Comparison of ENCODE assay signal across 11 cellular contexts in the genomic region with DNA sequence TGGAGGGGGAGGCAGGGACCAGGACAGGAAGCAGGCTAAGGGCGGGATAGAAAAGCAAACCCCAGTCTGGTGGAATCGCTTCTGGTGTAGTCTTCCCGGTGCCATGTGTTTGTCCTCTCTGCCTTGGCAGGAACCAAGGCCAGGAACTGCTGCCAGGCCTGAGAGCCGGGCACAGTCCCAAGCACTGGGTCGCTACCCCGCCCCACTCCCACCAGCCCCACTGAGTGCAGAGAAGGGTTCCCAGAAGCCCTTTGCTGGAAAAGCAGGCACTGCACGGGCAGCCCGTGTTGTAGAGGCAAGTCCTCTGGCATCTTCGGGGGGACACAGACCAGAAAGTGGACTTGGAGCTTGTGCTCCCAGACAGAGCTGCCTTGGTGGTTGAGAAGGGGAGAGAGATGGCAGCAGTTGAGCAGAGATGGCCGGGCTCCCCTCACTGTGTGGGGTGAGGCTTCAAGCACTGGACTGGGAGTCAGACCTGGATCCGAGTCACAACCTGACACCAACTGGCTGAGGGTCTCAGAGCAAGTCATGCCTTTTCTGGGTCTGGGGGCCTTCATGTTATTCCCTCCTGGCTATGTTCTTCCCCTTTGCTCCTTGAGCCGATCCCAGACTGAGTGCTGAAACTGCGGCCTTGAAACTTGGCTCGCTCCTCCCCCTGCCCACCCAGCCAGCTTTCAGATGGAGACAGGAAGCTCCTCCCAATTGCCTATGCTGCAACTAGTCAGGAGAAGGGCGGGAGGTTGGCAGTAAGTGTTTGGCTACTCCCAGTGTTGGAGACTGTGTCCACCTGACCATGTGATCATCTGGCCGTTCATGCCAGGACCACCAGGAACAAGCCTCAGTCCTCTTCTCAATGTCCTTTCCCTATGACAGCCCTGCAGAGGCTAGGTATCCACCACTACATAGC. TPM values are rescaled to one million over a fixed set of nuclear protein-coding genes. Genes with fewer than 3 reads are reported as not detected.
DNase-seq lines count a peak whose midpoint lies in the region; ATAC-seq and TF ChIP-seq lines count a peak whose summit lies in the region.
"Had no signal": no experiment of that assay in that cellular context is flagged by ENCODE, and none has a peak within 500 bp of the region (broad histone marks: within the 10 kb centered on the region; RNA-seq: fewer than 3 reads in every experiment).

No MANE protein-coding gene starts in this region.

- no peak overlapping the region for H3K4me3 Mint-ChIP-seq in osteocyte (ENCODE audit: unreplicated experiment)
- no peak overlapping the region for H3K4me3 Mint-ChIP-seq in activated CD8-positive, alpha-beta memory T cell treated with anti-CD3 and anti-CD28 coated beads, Interleukin-2, amount 10 ng/mL, durations not matched to agents 7 days and 5 days
- H3K4me3 Mint-ChIP-seq: B cell had no signal

- CTCF ChIA-PET in activated CD8-positive, alpha-beta memory T cell treated with anti-CD3 and anti-CD28 coated beads, Interleukin-2, amount 10 ng/mL, durations not matched to agents 7 days and 5 days (lab: Charles Lee): no interaction called here

- H3K9me3 Mint-ChIP-seq in osteocyte (ENCODE audit: unreplicated experiment): no peaks in the 10 kb centered on the region
- no peaks in the 10 kb centered on the region for H3K9me3 Mint-ChIP-seq in activated CD8-positive, alpha-beta memory T cell treated with anti-CD3 and anti-CD28 coated beads, Interleukin-2, amount 10 ng/mL, durations not matched to agents 7 days and 5 days (ENCODE audit: low read depth)

- TF ChIP-seq CTCF in AG09319 (IDR thresholded peaks at IDR 0.05; ENCODE audit: low read depth, low read length) (no peak), osteocyte (IDR thresholded peaks at IDR 0.05) (no peak)

- peaks cover 5% of the 10 kb centered on the region for H3K4me1 Mint-ChIP-seq in osteocyte (ENCODE audit: unreplicated experiment)
- H3K4me1 Mint-ChIP-seq in activated CD8-positive, alpha-beta memory T cell treated with anti-CD3 and anti-CD28 coated beads, Interleukin-2, amount 10 ng/mL, durations not matched to agents 7 days and 5 days: peaks cover 17% of the 10 kb centered on the region
- H3K4me1 Mint-ChIP-seq: B cell had no signal

- peak overlapping the region; percentile 28 for H3K27ac Mint-ChIP-seq in osteocyte (ENCODE audit: unreplicated experiment)
- no peak overlapping the region for H3K27ac Mint-ChIP-seq in activated CD8-positive, alpha-beta memory T cell treated with anti-CD3 and anti-CD28 coated beads, Interleukin-2, amount 10 ng/mL, durations not matched to agents 7 days and 5 days
- H3K27ac Mint-ChIP-seq: B cell had no signal

- H3K27me3 Mint-ChIP-seq in osteocyte (ENCODE audit: unreplicated experiment): no peaks in the 10 kb centered on the region
- H3K27me3 Mint-ChIP-seq in activated CD8-positive, alpha-beta memory T cell treated with anti-CD3 and anti-CD28 coated beads, Interleukin-2, amount 10 ng/mL, durations not matched to agents 7 days and 5 days: no peaks in the 10 kb centered on the region

- intact Hi-C loops in Right ventricle myocardium superior (cut with DNase I): no loop called here

- ATAC-seq in Right ventricle myocardium superior (ENCODE audit: poor library complexity) (peak; percentile 91), GM21786 (IDR thresholded peaks at IDR 0.05; ENCODE audit: unreplicated experiment) (no peak)
- ATAC-seq in activated CD8-positive, alpha-beta memory T cell treated with anti-CD3 and anti-CD28 coated beads, Interleukin-2, amount 10 ng/mL, durations not matched to agents 7 days and 5 days: no peak

- DNase-seq in AG09319 (ENCODE audit: extremely low read depth, low read depth) (peak; percentile 5), amniotic epithelial cell (ENCODE audit: low read depth) (peak; percentile 31), Right ventricle myocardium superior (peak; percentile 69), osteocyte (ENCODE audit: extremely low spot score, unreplicated experiment) (no peak), NCI-H1436 treated with DMSO at 0.1 percent for 48 hours (lab: John Stamatoyannopoulos, UW) (no peak)
- DNase-seq in activated CD8-positive, alpha-beta memory T cell treated with anti-CD3 and anti-CD28 coated beads, Interleukin-2, amount 10 ng/mL, durations not matched to agents 7 days and 5 days: no peak
- no peak for DNase-seq in activated effector memory CD4-positive, alpha-beta T cell treated with Interleukin-2 at 50 U/mL for 16 hours
- DNase-seq: activated CD4-positive, alpha-beta T cell treated with anti-CD3 and anti-CD28 coated beads for 1 hour; OCI-M1 had no signal

- no peaks in the 10 kb centered on the region for H3K36me3 Mint-ChIP-seq in osteocyte (ENCODE audit: unreplicated experiment)
- H3K36me3 Mint-ChIP-seq in activated CD8-positive, alpha-beta memory T cell treated with anti-CD3 and anti-CD28 coated beads, Interleukin-2, amount 10 ng/mL, durations not matched to agents 7 days and 5 days: no peaks in the 10 kb centered on the region

RNA-seq across cellular contexts. Expression of a gene that starts 59.7 kb away (rescaled TPM):
- 8.7 TPM for total RNA-seq in Right ventricle myocardium superior
- total RNA-seq in osteocyte: 6.7 and 10.2 TPM in 2 replicates
- total RNA-seq in activated CD8-positive, alpha-beta memory T cell treated with anti-CD3 and anti-CD28 coated beads, Interleukin-2, amount 10 ng/mL, durations not matched to agents 7 days and 5 days: 10 to 100 TPM; 38.6 to 40.3 TPM

Comparison
In these comparisons a context has a peak if more than half of its experiments do, and no peak if none do; other contexts are left out.
1. DNase-seq: peak in AG09319 (single experiment), amniotic epithelial cell (single experiment) and Right ventricle myocardium superior (single experiment); none in osteocyte (single experiment), NCI-H1436 treated with DMSO at 0.1 percent for 48 hours (single experiment), activated CD8-positive, alpha-beta memory T cell treated with anti-CD3 and anti-CD28 coated beads, Interleukin-2, amount 10 ng/mL, durations not matched to agents 7 days and 5 days (single experiment) and activated effector memory CD4-positive, alpha-beta T cell treated with Interleukin-2 at 50 U/mL for 16 hours (single experiment).